ENCODE assay signal across 8 cellular contexts in genomic region chr4:156169011-156169410, GRCh38.
DNase-seq lines count a peak whose midpoint lies in the region; ATAC-seq and TF ChIP-seq lines count a peak whose summit lies in the region.

No MANE protein-coding gene starts in this region.

- H3K4me1 ChIP-seq in ACC112 (ENCODE audit: control insufficient read depth, insufficient read depth, low read length, unreplicated experiment) (peaks cover 17% of the 10 kb centered on the region), SJCRH30 (no peaks in the 10 kb centered on the region)

- H2AFZ ChIP-seq in ACC112 (ENCODE audit: low read length, unreplicated experiment) = peak overlapping the region; percentile 57

- peak; percentile 72 for TF ChIP-seq CTCF in retinal pigment epithelial cell (conservative IDR thresholded peaks at IDR 0.05; ENCODE audit: low read depth, low read length)

- no peak overlapping the region for H3K27ac ChIP-seq in ACC112 (ENCODE audit: low read depth, low read length)
- no peak overlapping the region for H3K27ac ChIP-seq in SJCRH30

- ATAC-seq in GM18508 (IDR thresholded peaks at IDR 0.05; ENCODE audit: insufficient read depth, unreplicated experiment) (peak; percentile 56), GM21526 (IDR thresholded peaks at IDR 0.05; ENCODE audit: low FRiP score, unreplicated experiment) (no peak)

- no peaks in the 10 kb centered on the region for H3K79me2 ChIP-seq in ACC112 (ENCODE audit: control insufficient read depth, insufficient read depth, low read length, unreplicated experiment)

- no peaks in the 10 kb centered on the region for H3K36me3 ChIP-seq in ACC112 (ENCODE audit: insufficient read depth, low read length)
- no peaks in the 10 kb centered on the region for H3K36me3 ChIP-seq in SJCRH30

- no peak overlapping the region for H3K4me3 ChIP-seq in ACC112 (ENCODE audit: low read depth, low read length)
- H3K4me3 ChIP-seq in SJCRH30 = no peak overlapping the region
- H3K4me3 ChIP-seq in retinal pigment epithelial cell (ENCODE audit: low read length) = no peak overlapping the region

- no peaks in the 10 kb centered on the region for H3K27me3 ChIP-seq in ACC112 (ENCODE audit: insufficient read depth, low read length)
- H3K27me3 ChIP-seq in SJCRH30 = no peaks in the 10 kb centered on the region

- no peaks in the 10 kb centered on the region for H3K9me3 ChIP-seq in SJCRH30 (replicated peaks)

- DNase-seq in HuH-7 (ENCODE audit: low spot score) (peak; percentile 20), SJCRH30 (peak; percentile 35 to 65), globus pallidus (ENCODE audit: low spot score) (peak; percentile 1), retinal pigment epithelial cell (ENCODE audit: low read depth) (peak; percentile 84)
- DNase-seq in activated naive CD4-positive, alpha-beta T cell treated with Interleukin-2 at 50 U/mL for 16 hours = no peak
